In the genomic region with DNA sequence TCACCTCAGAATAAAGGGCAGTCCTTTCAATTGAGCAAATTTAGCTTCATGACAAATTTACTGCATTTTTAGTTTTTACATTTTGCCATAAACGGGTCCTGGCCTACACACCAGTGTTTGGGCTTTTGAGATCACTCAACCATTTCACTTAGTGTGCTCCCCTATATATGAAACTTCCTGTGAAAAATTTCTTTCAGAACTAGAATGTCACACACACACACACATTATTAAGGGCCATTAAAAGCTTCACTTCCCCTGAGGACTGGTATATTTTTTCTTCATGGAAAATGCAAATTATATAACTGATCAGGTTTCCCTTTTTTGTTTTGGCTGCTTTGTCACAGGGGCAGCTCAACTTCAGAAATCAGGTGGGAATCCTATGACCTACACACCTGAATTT, we compare ENCODE assay signal across 21 cellular contexts.
"Had no signal": no experiment of that assay in that cellular context is flagged by ENCODE, and none has a peak within 500 bp of the region (broad histone marks: within the 10 kb centered on the region; RNA-seq: fewer than 3 reads in every experiment).

No MANE protein-coding gene starts in this region.

- H3K27ac ChIP-seq: brain microvascular endothelial cell, cardiac muscle cell, SJSA1 had no signal

- H3K36me3 ChIP-seq: brain microvascular endothelial cell, cardiac muscle cell, SJSA1 had no signal

- H3K4me1 ChIP-seq: SJSA1 had no signal

- FAIRE-seq: RCC 7860 had no signal

- DNase-seq: activated CD4-positive, alpha-beta T cell treated with anti-CD3 and anti-CD28 coated beads for 4 hours; activated CD4-positive, alpha-beta T cell treated with anti-CD3 and anti-CD28 coated beads, Interleukin-2, amount 50 U/mL, for 4 hours; activated CD8-positive, alpha-beta T cell treated with anti-CD3 and anti-CD28 coated beads, Interleukin-2, amount 10 ng/mL, durations not matched to agents 7 days and 5 days; activated gamma-delta T cell; activated naive CD4-positive, alpha-beta T cell treated with anti-CD3 and anti-CD28 coated beads for 36 hours; activated T-cell treated with anti-CD3 and anti-CD28 coated beads, Interleukin-2, amount 50 U/mL, for 48 hours; amygdala; brain microvascular endothelial cell; Kasumi-1; NCI-H1048; NCI-H1417; NCI-H1930; NCI-H345; NCI-H510A; PC-3; SHP77 had no signal

- H3K4me3 ChIP-seq: cardiac muscle cell, SJSA1 had no signal

- H3K9me3 ChIP-seq: SJSA1 had no signal

- H3K27me3 ChIP-seq: brain microvascular endothelial cell, cardiac muscle cell, SJSA1 had no signal

- ATAC-seq: activated CD4-positive, CD25-positive, alpha-beta regulatory T cell treated with anti-CD3 and anti-CD28 coated beads, Interleukin-2, amount 50 U/mL, for 24 hours; activated CD8-positive, alpha-beta T cell treated with anti-CD3 and anti-CD28 coated beads, Interleukin-2, amount 10 ng/mL, durations not matched to agents 7 days and 5 days; activated T-helper 17 cell treated with anti-CD3 and anti-CD28 coated beads, Interleukin-2, amount 50 U/mL, for 72 hours; PC-3 had no signal
